ENCODE assay signal across 22 cellular contexts in the genomic region with DNA sequence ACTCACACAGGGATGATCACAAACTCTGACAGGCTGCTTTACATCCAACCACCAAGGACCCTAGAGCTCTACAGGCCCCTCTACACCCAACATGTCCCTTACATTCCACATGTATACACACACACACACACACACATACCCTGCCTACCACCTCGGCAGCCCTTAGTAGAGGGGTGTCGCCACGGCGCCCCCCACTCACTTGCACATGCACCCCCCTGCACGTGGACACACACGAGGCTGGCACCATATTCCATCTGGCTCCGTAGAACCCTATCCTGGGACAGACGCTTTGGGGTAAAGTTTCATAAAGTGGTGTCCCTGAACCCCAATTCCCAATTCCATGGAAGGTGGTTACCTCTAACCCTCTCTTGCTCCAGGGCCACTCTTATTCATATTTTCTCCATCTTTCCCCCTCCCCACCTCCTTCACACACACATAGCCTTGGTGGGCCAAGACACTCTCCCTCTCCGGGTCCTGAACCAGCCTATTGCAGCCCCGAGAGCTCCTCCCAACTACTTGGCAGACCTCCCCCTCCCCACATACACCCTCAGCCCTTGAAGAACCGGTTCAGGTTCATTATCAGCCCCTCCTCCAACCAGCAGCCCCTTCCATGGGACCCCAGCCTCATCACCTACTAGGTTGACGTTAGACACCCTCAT. TPM values are rescaled to one million over a fixed set of nuclear protein-coding genes. Genes with fewer than 3 reads are reported as not detected.
DNase-seq lines count a peak whose midpoint lies in the region; ATAC-seq, FAIRE-seq and TF ChIP-seq lines count a peak whose summit lies in the region.
"Had no signal": no experiment of that assay in that cellular context is flagged by ENCODE, and none has a peak within 500 bp of the region (broad histone marks: within the 10 kb centered on the region; RNA-seq: fewer than 3 reads in every experiment).

No MANE protein-coding gene starts in this region.

- H3K36me3 Mint-ChIP-seq in nephron progenitor cell (ENCODE audit: low read depth) = no peaks in the 10 kb centered on the region
- H3K36me3 Mint-ChIP-seq in activated CD8-positive, alpha-beta T cell treated with anti-CD3 and anti-CD28 coated beads, Interleukin-2, amount 10 ng/mL, durations not matched to agents 7 days and 5 days (ENCODE audit: low read depth) = no peaks in the 10 kb centered on the region
- H3K36me3 Mint-ChIP-seq: memory B cell, naive B cell, T-cell had no signal

- H3K27me3 ChIP-seq in NT2/D1 (ENCODE audit: insufficient read depth, insufficient read length) = peaks cover 22% of the 10 kb centered on the region
- H3K27me3 ChIP-seq in right atrium auricular region = peaks cover 0 to 22% of the 10 kb centered on the region in 2 donors

- no peak for TF ChIP-seq CTCF in nephron progenitor cell (IDR thresholded peaks at IDR 0.05)
- TF ChIP-seq CTCF in right atrium auricular region (IDR thresholded peaks at IDR 0.05) = no peak

- no peaks in the 10 kb centered on the region for H3K9me3 Mint-ChIP-seq in nephron progenitor cell
- no peaks in the 10 kb centered on the region for H3K9me3 Mint-ChIP-seq in activated CD8-positive, alpha-beta T cell treated with anti-CD3 and anti-CD28 coated beads, Interleukin-2, amount 10 ng/mL, durations not matched to agents 7 days and 5 days (ENCODE audit: insufficient read depth)
- H3K9me3 Mint-ChIP-seq: activated CD4-positive, alpha-beta T cell treated with anti-CD3 and anti-CD28 coated beads, Interleukin-2, amount 10 ng/mL, durations not matched to agents 7 days and 5 days; activated naive CD8-positive, alpha-beta T cell treated with anti-CD3 and anti-CD28 coated beads, Interleukin-2, amount 50 U/mL, for 24 hours; memory B cell; stimulated activated naive CD8-positive, alpha-beta T cell treated with anti-CD3 and anti-CD28 coated beads, Interleukin-15, amount 100 ng/mL, for 72 hours; T-cell had no signal

- no peak overlapping the region for H3K27ac Mint-ChIP-seq in nephron progenitor cell
- no peak overlapping the region for H3K27ac Mint-ChIP-seq in activated CD8-positive, alpha-beta T cell treated with anti-CD3 and anti-CD28 coated beads, Interleukin-2, amount 10 ng/mL, durations not matched to agents 7 days and 5 days
- H3K27ac Mint-ChIP-seq: activated CD4-positive, alpha-beta T cell treated with anti-CD3 and anti-CD28 coated beads, Interleukin-2, amount 10 ng/mL, durations not matched to agents 7 days and 5 days; activated naive CD8-positive, alpha-beta T cell treated with anti-CD3 and anti-CD28 coated beads, Interleukin-2, amount 50 U/mL, for 24 hours; memory B cell had no signal

- H3K27ac ChIP-seq in right atrium auricular region = no peak overlapping the region
- H3K27ac ChIP-seq: psoas muscle had no signal

- no peak for DNase-seq in GM12891 (ENCODE audit: insufficient read length, low spot score)
- DNase-seq in NT2/D1 (ENCODE audit: low read depth, low spot score) = no peak
- peak; percentile 60 for DNase-seq in ecto neural progenitor cell (ENCODE audit: low spot score)
- DNase-seq in nephron progenitor cell = peak; percentile 46
- DNase-seq in left lobe of liver (ENCODE audit: low spot score) = no peak
- DNase-seq in right atrium auricular region (ENCODE audit: low spot score) = no peak
- DNase-seq in AML-193 (lab: John Stamatoyannopoulos, UW) = no peak
- no peak for DNase-seq in activated CD8-positive, alpha-beta T cell treated with anti-CD3 and anti-CD28 coated beads, Interleukin-2, amount 10 ng/mL, durations not matched to agents 7 days and 5 days
- DNase-seq: activated CD4-positive, alpha-beta T cell treated with anti-CD3 and anti-CD28 coated beads, Interleukin-2, amount 10 ng/mL, durations not matched to agents 7 days and 5 days; activated CD8-positive, alpha-beta memory T cell treated with anti-CD3 and anti-CD28 coated beads, Interleukin-2, amount 50 U/mL, for 4 hours; activated naive CD8-positive, alpha-beta T cell treated with anti-CD3 and anti-CD28 coated beads, Interleukin-2, amount 50 U/mL, for 24 hours; naive B cell; NCI-H524 treated with DMSO at 0.1 percent for 48 hours; psoas muscle; SHP77; stimulated activated CD4-positive, alpha-beta T cell treated with anti-CD3 and anti-CD28 coated beads, Interleukin-4, amount 100 ng/mL, for 1 hour; stimulated activated naive CD8-positive, alpha-beta T cell treated with anti-CD3 and anti-CD28 coated beads, Interleukin-15, amount 100 ng/mL, for 72 hours; T-cell; trophoblast cell had no signal

- no peak for FAIRE-seq in GM12891 (lab: Jason Lieb, UNC)

- H3K4me1 Mint-ChIP-seq in nephron progenitor cell = peaks cover 20% of the 10 kb centered on the region
- H3K4me1 Mint-ChIP-seq in activated CD8-positive, alpha-beta T cell treated with anti-CD3 and anti-CD28 coated beads, Interleukin-2, amount 10 ng/mL, durations not matched to agents 7 days and 5 days (ENCODE audit: low read depth) = peaks cover 14% of the 10 kb centered on the region

- no peak overlapping the region for H3K4me3 Mint-ChIP-seq in nephron progenitor cell
- H3K4me3 Mint-ChIP-seq in activated CD8-positive, alpha-beta T cell treated with anti-CD3 and anti-CD28 coated beads, Interleukin-2, amount 10 ng/mL, durations not matched to agents 7 days and 5 days = no peak overlapping the region
- H3K4me3 Mint-ChIP-seq: activated CD4-positive, alpha-beta T cell treated with anti-CD3 and anti-CD28 coated beads, Interleukin-2, amount 10 ng/mL, durations not matched to agents 7 days and 5 days; activated naive CD8-positive, alpha-beta T cell treated with anti-CD3 and anti-CD28 coated beads, Interleukin-2, amount 50 U/mL, for 24 hours; memory B cell; stimulated activated naive CD8-positive, alpha-beta T cell treated with anti-CD3 and anti-CD28 coated beads, Interleukin-15, amount 100 ng/mL, for 72 hours; T-cell had no signal

- H3K4me1 ChIP-seq in NT2/D1 (ENCODE audit: insufficient read depth, insufficient read length) = peaks cover 22% of the 10 kb centered on the region
- peaks cover 0 to 21% of the 10 kb centered on the region in 2 donors for H3K4me1 ChIP-seq in right atrium auricular region
- H3K4me1 ChIP-seq: HAP-1, psoas muscle had no signal

- H3K36me3 ChIP-seq in NT2/D1 (ENCODE audit: insufficient read depth, insufficient read length, low read length) = no peaks in the 10 kb centered on the region
- no peaks in the 10 kb centered on the region for H3K36me3 ChIP-seq in right atrium auricular region
- H3K36me3 ChIP-seq: HAP-1 had no signal

- H3K9me3 ChIP-seq in NT2/D1 (ENCODE audit: insufficient read depth, low read length) (peaks cover under 1% of the 10 kb centered on the region; the same call in 1 of the 2 replicates), right atrium auricular region (no peaks in the 10 kb centered on the region)
- H3K9me3 ChIP-seq: HAP-1, psoas muscle had no signal

- POLR2A ChIA-PET in activated CD8-positive, alpha-beta T cell treated with anti-CD3 and anti-CD28 coated beads, Interleukin-2, amount 10 ng/mL, durations not matched to agents 7 days and 5 days (lab: Charles Lee) = interaction anchor here (1.4 kb wide), 1 partner anchor 8 kb away, joined by 3 read pairs; no protein-coding TSS in a partner anchor

- H3K27me3 Mint-ChIP-seq in nephron progenitor cell (ENCODE audit: low read depth, poor library complexity) = peaks cover 65% of the 10 kb centered on the region
- H3K27me3 Mint-ChIP-seq in activated CD8-positive, alpha-beta T cell treated with anti-CD3 and anti-CD28 coated beads, Interleukin-2, amount 10 ng/mL, durations not matched to agents 7 days and 5 days (ENCODE audit: low read depth) = peaks cover 71% of the 10 kb centered on the region

- TF ChIP-seq POLR2A in GM12891 (IDR thresholded peaks at IDR 0.05; ENCODE audit: low read depth, low read length) = no peak

- H3K4me3 ChIP-seq in NT2/D1 (ENCODE audit: insufficient read length, low read depth) = peak overlapping the region; percentile 59
- H3K4me3 ChIP-seq in right atrium auricular region = no peak overlapping the region
- H3K4me3 ChIP-seq: HAP-1, psoas muscle, smooth muscle cell had no signal

- CTCF ChIA-PET in activated CD8-positive, alpha-beta T cell treated with anti-CD3 and anti-CD28 coated beads, Interleukin-2, amount 10 ng/mL, durations not matched to agents 7 days and 5 days (lab: Charles Lee) = interaction anchor here (3.5 kb wide), 1 partner anchor 12 kb away, joined by 18 read pairs; no protein-coding TSS in a partner anchor

- ATAC-seq in left lobe of liver = no peak
- ATAC-seq in activated CD8-positive, alpha-beta T cell treated with anti-CD3 and anti-CD28 coated beads, Interleukin-2, amount 10 ng/mL, durations not matched to agents 7 days and 5 days = no peak
- ATAC-seq: activated naive CD8-positive, alpha-beta T cell treated with anti-CD3 and anti-CD28 coated beads, Interleukin-2, amount 50 U/mL, for 24 hours; psoas muscle; stimulated activated naive CD8-positive, alpha-beta T cell treated with anti-CD3 and anti-CD28 coated beads, Interleukin-15, amount 100 ng/mL, for 72 hours; T-cell had no signal

- H3K9ac ChIP-seq in NT2/D1 (ENCODE audit: insufficient read length, low read depth) = peak overlapping the region; percentile 36

TF ChIP-seq in GM12891, 5 proteins besides CTCF, POLR2A, EP300 and RAD21:
- no peak for TF ChIP-seq TAF1 (IDR thresholded peaks at IDR 0.05; ENCODE audit: low read depth, low read length)
- TF ChIP-seq POLR2AphosphoS5 (IDR thresholded peaks at IDR 0.05; ENCODE audit: low read depth, low read length) = 0 out of 2 replicates have a peak, but pooled peaks have one; percentile 14

RNA-seq across cellular contexts. Expression of a gene that starts 0.8 kb away (rescaled TPM):
- 0.51 TPM for polyA plus RNA-seq in GM12891 (2012; ENCODE audit: low read depth, missing spikeins)
- 20.3 TPM for total RNA-seq in left lobe of liver
- total RNA-seq in right atrium auricular region = 10 to 100 TPM; 23.1 to 34.2 TPM
- total RNA-seq in activated CD8-positive, alpha-beta T cell treated with anti-CD3 and anti-CD28 coated beads, Interleukin-2, amount 10 ng/mL, durations not matched to agents 7 days and 5 days = under 1 TPM; 0.26 to 0.37 TPM
- total RNA-seq: smooth muscle cell had no signal

Comparison
In these comparisons a context has a peak if more than half of its experiments do, and no peak if none do; other contexts are left out.
1. DNase-seq: peak in ecto neural progenitor cell (single experiment) and nephron progenitor cell (single experiment); none in GM12891 (single experiment), NT2/D1 (single experiment), left lobe of liver (single experiment), right atrium auricular region (single experiment), AML-193 (0 of 2) and activated CD8-positive, alpha-beta T cell treated with anti-CD3 and anti-CD28 coated beads, Interleukin-2, amount 10 ng/mL, durations not matched to agents 7 days and 5 days (single experiment).
2. RNA of a gene that starts 0.8 kb away (total RNA-seq): 23.1 to 34.2 TPM in right atrium auricular region and 20.3 TPM in left lobe of liver (single experiment); 0.26 to 0.37 TPM in activated CD8-positive, alpha-beta T cell treated with anti-CD3 and anti-CD28 coated beads, Interleukin-2, amount 10 ng/mL, durations not matched to agents 7 days and 5 days; every median in the first group is over 10 times any median in the second.